16 cellular contexts compared by ENCODE assay signal in the genomic region with DNA sequence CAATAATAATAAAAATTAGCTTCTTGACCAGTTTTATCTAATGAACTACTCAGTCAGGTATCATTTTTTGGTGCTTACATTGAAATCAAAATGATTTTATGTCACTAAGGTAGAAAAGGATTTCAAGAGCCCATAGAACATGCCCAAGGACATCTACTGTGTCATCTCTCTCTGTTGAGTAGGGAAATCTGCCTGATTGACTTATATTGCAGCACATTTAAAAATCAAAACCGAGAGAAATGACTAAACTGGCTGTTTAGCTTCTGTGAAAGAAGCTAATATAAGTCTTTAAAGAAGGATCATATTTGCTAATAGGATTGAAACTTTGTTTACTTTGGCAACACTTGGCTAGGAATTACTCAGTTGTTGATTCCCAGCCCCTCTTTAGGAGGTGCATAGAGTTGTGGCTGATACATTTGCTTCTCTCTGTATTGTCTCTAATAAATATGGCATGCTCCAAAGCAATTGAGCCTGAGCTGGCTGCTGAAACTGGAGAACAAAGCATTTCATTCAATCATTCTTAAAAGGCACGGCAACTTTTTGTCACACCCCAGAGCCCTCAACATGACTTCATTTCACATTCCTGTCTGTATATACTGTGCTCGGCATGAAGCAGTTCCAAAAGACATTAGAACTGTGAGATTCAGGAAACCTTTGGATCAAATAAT.
DNase-seq lines count a peak whose midpoint lies in the region; ATAC-seq and TF ChIP-seq lines count a peak whose summit lies in the region.
"Had no signal": no experiment of that assay in that cellular context is flagged by ENCODE, and none has a peak within 500 bp of the region (broad histone marks: within the 10 kb centered on the region; RNA-seq: fewer than 3 reads in every experiment).

No MANE protein-coding gene starts in this region.

- no peaks in the 10 kb centered on the region for H3K9me3 ChIP-seq in A673 (ENCODE audit: low read depth, low read length, poor library complexity, severe bottlenecking)
- no peaks in the 10 kb centered on the region for H3K9me3 ChIP-seq in HCT116 (ENCODE audit: control insufficient read depth in 1 of 2, insufficient read depth in 1 of 2, low read depth in 1 of 2, low read length in 2 of 2)
- 0 out of 2 replicates have a peak, but pooled peaks cover 4% of the 10 kb centered on the region for H3K9me3 ChIP-seq in PC-3 (ENCODE audit: low read length)
- no peaks in the 10 kb centered on the region for H3K9me3 ChIP-seq in iPS-20b (ENCODE audit: insufficient read depth, low read depth, low read length)

- no peak for TF ChIP-seq POLR2A in HCT116 (IDR thresholded peaks at IDR 0.05; ENCODE audit: borderline replicate concordance, extremely low read depth, insufficient read depth, insufficient read length)

- no peaks in the 10 kb centered on the region for H3K79me2 ChIP-seq in HCT116 (ENCODE audit: insufficient read depth, low read length)
- no peaks in the 10 kb centered on the region for H3K79me2 ChIP-seq in PC-3 (ENCODE audit: low read length)

- peak overlapping the region; percentile 24 for H3K27ac ChIP-seq in A673 (ENCODE audit: low read depth, low read length, poor library complexity, severe bottlenecking)
- no peak overlapping the region for H3K27ac ChIP-seq in HCT116 (ENCODE audit: low read depth, low read length)
- no peak overlapping the region for H3K27ac ChIP-seq in PC-3 (ENCODE audit: low read length)
- no peak overlapping the region for H3K27ac ChIP-seq in iPS-20b (ENCODE audit: low read length)

- in situ Hi-C loops in G401 (cut with HindIII; ENCODE audit: low sequenced_read_pairs): no loop called here

- DNase-seq in A673 (ENCODE audit: low spot score): peak; percentile 69
- DNase-seq in HCT116 (ENCODE audit: low read depth, low spot score): peak; percentile 4
- peak; percentile 11 for DNase-seq in PC-3
- no peak for DNase-seq in NCI-H1436 (lab: John Stamatoyannopoulos, UW)
- no peak for DNase-seq in G401 (ENCODE audit: low spot score)
- DNase-seq in DMS114 treated with DMSO at 0.1 percent for 48 hours (lab: John Stamatoyannopoulos, UW; ENCODE audit: unreplicated experiment): no peak
- DNase-seq: AML-193; KBM-7; left colon; naive thymus-derived CD4-positive, alpha-beta T cell; NCI-H2171; stimulated activated naive CD4-positive, alpha-beta T cell treated with Interleukin-2 at 50 U/mL for 16 hours; T-helper 9 cell had no signal

- H2AFZ ChIP-seq in HCT116 (ENCODE audit: low read depth, low read length, poor library complexity, severe bottlenecking) (peak overlapping the region; percentile 77), PC-3 (ENCODE audit: low read length) (no peak overlapping the region)

- CTCF ChIA-PET in A673 (lab: Charles Lee): no interaction called here
- CTCF ChIA-PET in HCT116 (lab: Charles Lee): no interaction called here
- CTCF ChIA-PET in PC-3 (lab: Charles Lee): no interaction called here

- H3K9me2 ChIP-seq in HCT116 (ENCODE audit: insufficient read depth) (no peaks in the 10 kb centered on the region; the same call in 1 of the 2 replicates), PC-3 (replicated peaks; ENCODE audit: low read length) (no peaks in the 10 kb centered on the region)

- H3K27me3 ChIP-seq in A673 (replicated peaks; ENCODE audit: insufficient read depth, low read depth, low read length, poor library complexity) (no peaks in the 10 kb centered on the region), HCT116 (ENCODE audit: insufficient read depth, low read length) (no peaks in the 10 kb centered on the region), PC-3 (ENCODE audit: low read length) (no peaks in the 10 kb centered on the region), iPS-20b (ENCODE audit: insufficient read depth, low read length) (no peaks in the 10 kb centered on the region)

- H4K20me1 ChIP-seq in HCT116 (ENCODE audit: insufficient read depth) (no peaks in the 10 kb centered on the region), PC-3 (ENCODE audit: low read length) (no peaks in the 10 kb centered on the region)

- peaks cover 10% of the 10 kb centered on the region for H3K4me1 ChIP-seq in A673 (ENCODE audit: insufficient read depth, low read length, poor library complexity, severe bottlenecking)
- no peaks in the 10 kb centered on the region for H3K4me1 ChIP-seq in HCT116 (ENCODE audit: control insufficient read depth in 1 of 2, insufficient read depth in 2 of 2, low read length in 2 of 2)
- no peaks in the 10 kb centered on the region for H3K4me1 ChIP-seq in PC-3 (ENCODE audit: insufficient read depth, low read length)
- H3K4me1 ChIP-seq in iPS-20b (ENCODE audit: insufficient read depth, low read length): peaks cover 7% of the 10 kb centered on the region; the same call in 1 of the 2 replicates

- H3K4me2 ChIP-seq in HCT116 (ENCODE audit: low read length) (no peak overlapping the region), PC-3 (ENCODE audit: low read length) (no peak overlapping the region)

- POLR2A ChIA-PET in A673 (lab: Charles Lee; ENCODE audit: low non-redundant PET): no interaction called here
- POLR2A ChIA-PET in HCT116 (lab: Charles Lee): no interaction called here
- POLR2A ChIA-PET in PC-3 (lab: Charles Lee; ENCODE audit: unreplicated experiment): no interaction called here

- H3F3A ChIP-seq in PC-3 (ENCODE audit: low read length, unreplicated experiment): no peaks in the 10 kb centered on the region

- ATAC-seq in HCT116 (peak; percentile 36; the same call in 1 of the 2 replicates), PC-3 (peak; percentile 96), GM21526 (IDR thresholded peaks at IDR 0.05; ENCODE audit: low FRiP score, unreplicated experiment) (no peak)
- ATAC-seq: left colon; naive thymus-derived CD4-positive, alpha-beta T cell; sciatic nerve had no signal

- BruUV-seq in A673 (replicated peaks; lab: Mats Ljungman, UMichigan) (no TSS peak), HCT116 (replicated peaks; lab: Mats Ljungman, UMichigan) (no TSS peak), PC-3 (replicated peaks; lab: Mats Ljungman, UMichigan) (no TSS peak)

- H3K36me3 ChIP-seq in A673 (ENCODE audit: insufficient read depth, low read length, poor library complexity, severe bottlenecking) (no peaks in the 10 kb centered on the region), HCT116 (ENCODE audit: control insufficient read depth in 1 of 2, insufficient read depth in 2 of 2, low read length in 2 of 2) (no peaks in the 10 kb centered on the region), PC-3 (ENCODE audit: low read depth, low read length) (no peaks in the 10 kb centered on the region), iPS-20b (ENCODE audit: insufficient read depth, low read depth, low read length) (no peaks in the 10 kb centered on the region)

- no peak for TF ChIP-seq CTCF in A673 (conservative IDR thresholded peaks at IDR 0.05; ENCODE audit: low read depth, low read length)
- no peak for TF ChIP-seq CTCF in HCT116 (IDR thresholded peaks at IDR 0.05 in 2 of 3, conservative IDR thresholded peaks at IDR 0.05 in 1 of 3; ENCODE audit: borderline replicate concordance in 1 of 3, insufficient read depth in 1 of 3, low read depth in 2 of 3, low read length in 2 of 3)
- no peak for TF ChIP-seq CTCF in PC-3 (conservative IDR thresholded peaks at IDR 0.05; ENCODE audit: low read depth, low read length)

- no peak for TF ChIP-seq RAD21 in HCT116 (IDR thresholded peaks at IDR 0.05; ENCODE audit: low read depth)

- H3K9ac ChIP-seq in HCT116 (ENCODE audit: low read length) (no peak overlapping the region), PC-3 (ENCODE audit: low read length) (no peak overlapping the region), iPS-20b (ENCODE audit: low read depth, low read length) (peak overlapping the region; percentile 31; the same call in 1 of the 2 replicates)

- H3K4me3 ChIP-seq in A673 (ENCODE audit: low read depth, low read length, poor library complexity, severe bottlenecking) (no peak overlapping the region), HCT116 (replicated peaks in 1 of 2; ENCODE audit: low read depth in 1 of 2, low read length in 2 of 2) (no peak overlapping the region), PC-3 (ENCODE audit: low read length) (no peak overlapping the region), iPS-20b (ENCODE audit: low read length) (no peak overlapping the region)

- RAD21 ChIA-PET in HCT116 (lab: Charles Lee; ENCODE audit: low non-redundant PET in 1 of 2, low total read pairs in 2 of 2, uncharacterized antibody in 2 of 2, unreplicated experiment in 2 of 2): no interaction called here

- intact Hi-C loops in A673 (cut with micrococcal nuclease; ENCODE audit: unreplicated experiment) (no loop called here), HCT116 (cut with micrococcal nuclease) (no loop called here), PC-3 (cut with micrococcal nuclease) (no loop called here)

TF ChIP-seq in HCT116, 20 proteins besides CTCF, POLR2A, EP300 and RAD21 (continues in another document):
- TF ChIP-seq ZNF274 (IDR thresholded peaks at IDR 0.05; ENCODE audit: low read depth, low read length) (no peak), EZH2 (IDR thresholded peaks at IDR 0.05) (no peak), TCF7L2 (IDR thresholded peaks at IDR 0.05; ENCODE audit: borderline replicate concordance, extremely low read depth, insufficient read depth, insufficient read length) (no peak), YY1 (IDR thresholded peaks at IDR 0.05; ENCODE audit: extremely low read depth, insufficient replicate concordance, low read depth, low read length) (no peak), ATF3 (IDR thresholded peaks at IDR 0.05) (no peak), CEBPB (IDR thresholded peaks at IDR 0.05; ENCODE audit: low read depth) (no peak), ELF1 (IDR thresholded peaks at IDR 0.05; ENCODE audit: borderline replicate concordance, low read depth) (no peak), EGR1 (IDR thresholded peaks at IDR 0.05; ENCODE audit: low read depth) (no peak), FOSL1 (IDR thresholded peaks at IDR 0.05; ENCODE audit: low read depth) (no peak)
- TF ChIP-seq, protein P1, sequence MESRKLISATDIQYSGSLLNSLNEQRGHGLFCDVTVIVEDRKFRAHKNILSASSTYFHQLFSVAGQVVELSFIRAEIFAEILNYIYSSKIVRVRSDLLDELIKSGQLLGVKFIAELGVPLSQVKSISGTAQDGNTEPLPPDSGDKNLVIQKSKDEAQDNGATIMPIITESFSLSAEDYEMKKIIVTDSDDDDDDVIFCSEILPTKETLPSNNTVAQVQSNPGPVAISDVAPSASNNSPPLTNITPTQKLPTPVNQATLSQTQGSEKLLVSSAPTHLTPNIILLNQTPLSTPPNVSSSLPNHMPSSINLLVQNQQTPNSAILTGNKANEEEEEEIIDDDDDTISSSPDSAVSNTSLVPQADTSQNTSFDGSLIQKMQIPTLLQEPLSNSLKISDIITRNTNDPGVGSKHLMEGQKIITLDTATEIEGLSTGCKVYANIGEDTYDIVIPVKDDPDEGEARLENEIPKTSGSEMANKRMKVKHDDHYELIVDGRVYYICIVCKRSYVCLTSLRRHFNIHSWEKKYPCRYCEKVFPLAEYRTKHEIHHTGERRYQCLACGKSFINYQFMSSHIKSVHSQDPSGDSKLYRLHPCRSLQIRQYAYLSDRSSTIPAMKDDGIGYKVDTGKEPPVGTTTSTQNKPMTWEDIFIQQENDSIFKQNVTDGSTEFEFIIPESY (IDR thresholded peaks at IDR 0.05; ENCODE audit: extremely low read depth, insufficient replicate concordance, low read length): no peak

Comparison
In these comparisons a context has a peak if more than half of its experiments do, and no peak if none do; other contexts are left out.
1. DNase-seq: peak in A673 (single experiment), HCT116 (single experiment) and PC-3 (single experiment); none in NCI-H1436 (single experiment), G401 (single experiment) and DMS114 treated with DMSO at 0.1 percent for 48 hours (single experiment).